8 cellular contexts compared by ENCODE assay signal in the genomic region with DNA sequence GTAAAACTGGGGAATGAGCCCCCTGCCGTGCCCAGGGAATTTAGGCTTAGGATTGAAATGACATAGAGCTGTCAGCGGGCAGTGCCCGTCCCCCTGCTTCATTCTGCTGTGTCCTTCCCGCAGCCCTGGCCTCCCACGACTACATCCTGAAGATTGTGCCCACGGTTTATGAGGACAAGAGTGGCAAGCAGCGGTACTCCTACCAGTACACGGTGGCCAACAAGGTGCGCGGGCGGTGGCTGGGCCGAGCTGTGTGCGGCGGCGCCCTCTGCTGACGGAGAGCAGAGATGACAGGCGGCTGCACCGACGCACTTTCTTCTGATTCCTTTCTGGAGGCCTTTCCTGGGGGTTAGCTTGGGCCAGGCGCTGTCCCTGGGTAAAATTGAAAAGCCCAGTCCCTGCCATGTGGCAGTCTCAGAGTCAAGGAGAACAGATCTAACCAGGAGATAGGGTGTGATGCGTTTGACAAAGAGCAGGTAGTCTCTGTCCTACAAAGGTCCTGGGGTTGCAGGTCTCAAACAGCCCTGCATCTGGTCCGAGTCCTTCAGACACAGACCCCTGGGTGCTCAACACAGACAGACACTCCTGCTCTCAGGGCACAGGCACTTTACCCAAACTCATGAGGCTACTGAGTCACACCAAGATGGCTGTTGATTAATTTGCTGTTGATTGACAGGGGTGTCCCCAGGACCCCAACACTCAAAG. TPM values are rescaled to one million over a fixed set of nuclear protein-coding genes. Genes with fewer than 3 reads are reported as not detected.
DNase-seq lines count a peak whose midpoint lies in the region; ATAC-seq, FAIRE-seq and TF ChIP-seq lines count a peak whose summit lies in the region.

No MANE protein-coding gene starts in this region.

- FAIRE-seq in bronchial epithelial cell (lab: Jason Lieb, UNC), result no peak

- intact Hi-C loops in left colon (cut with DNase I, micrococcal nuclease), result loop anchor here (5.0 kb wide), 1 partner anchor 220 kb away; no protein-coding TSS in a partner anchor

- H3K27me3 ChIP-seq in bronchial epithelial cell (ENCODE audit: control insufficient read depth, insufficient read depth, low read length), result no peaks in the 10 kb centered on the region

- ATAC-seq in GM21786 (IDR thresholded peaks at IDR 0.05; ENCODE audit: unreplicated experiment), result peak; percentile 55
- ATAC-seq in left colon, result peak; percentile 94
- ATAC-seq in HG03097 (IDR thresholded peaks at IDR 0.05; ENCODE audit: low FRiP score, unreplicated experiment), result no peak

- H3K36me3 ChIP-seq in bronchial epithelial cell (ENCODE audit: control insufficient read depth, insufficient read depth, low read length), result peaks cover 21% of the 10 kb centered on the region

- H3K4me3 ChIP-seq in bronchial epithelial cell (ENCODE audit: low read depth, low read length), result no peak overlapping the region

- DNase-seq in DMS 273 (lab: John Stamatoyannopoulos, UW; ENCODE audit: unreplicated experiment) (peak; percentile 77), NCI-H1105 treated with DMSO at 0.1 percent for 48 hours (lab: John Stamatoyannopoulos, UW) (peak; percentile 21), bronchial epithelial cell (ENCODE audit: low read depth) (peak; percentile 31), left colon (peak; percentile 58 to 79)
- peak; percentile 47 for DNase-seq in activated CD4-positive, CD25-positive, alpha-beta regulatory T cell treated with anti-CD3 and anti-CD28 coated beads, Interleukin-2, amount 50 U/mL, for 16 hours (ENCODE audit: low read depth, low spot score)
- peak; percentile 78 to 80 for DNase-seq in stimulated activated CD4-positive, alpha-beta T cell treated with anti-CD3 and anti-CD28 coated beads, Interleukin-2, amount 100 ng/mL, for 24 hours

- TF ChIP-seq CTCF in bronchial epithelial cell (IDR thresholded peaks at IDR 0.05; ENCODE audit: insufficient read depth, low read length, severe bottlenecking), result peak; percentile 94

RNA-seq across cellular contexts. Expression of a gene that starts 26.8 kb away (rescaled TPM):
- 44.8 and 52.9 TPM in 2 replicates for total RNA-seq in bronchial epithelial cell
- total RNA-seq in left colon, result 10 to 100 TPM; 19.1 to 25.4 TPM

RNA-seq across cellular contexts. Expression of a gene that starts 51.1 kb away (rescaled TPM):
- total RNA-seq in bronchial epithelial cell (189 and 254 TPM in 2 replicates), left colon (100 to 1,000 TPM; 168 to 225 TPM)

Comparison
In these comparisons a context has a peak if more than half of its experiments do, and no peak if none do; other contexts are left out.
1. DNase-seq: peak in every context shown above with its lines; median percentile 79 in stimulated activated CD4-positive, alpha-beta T cell treated with anti-CD3 and anti-CD28 coated beads, Interleukin-2, amount 100 ng/mL, for 24 hours; 77 in DMS 273; 68 in left colon; 47 in activated CD4-positive, CD25-positive, alpha-beta regulatory T cell treated with anti-CD3 and anti-CD28 coated beads, Interleukin-2, amount 50 U/mL, for 16 hours; 31 in bronchial epithelial cell; 21 in NCI-H1105 treated with DMSO at 0.1 percent for 48 hours.